ENCODE assay signal across 21 cellular contexts in the genomic region with DNA sequence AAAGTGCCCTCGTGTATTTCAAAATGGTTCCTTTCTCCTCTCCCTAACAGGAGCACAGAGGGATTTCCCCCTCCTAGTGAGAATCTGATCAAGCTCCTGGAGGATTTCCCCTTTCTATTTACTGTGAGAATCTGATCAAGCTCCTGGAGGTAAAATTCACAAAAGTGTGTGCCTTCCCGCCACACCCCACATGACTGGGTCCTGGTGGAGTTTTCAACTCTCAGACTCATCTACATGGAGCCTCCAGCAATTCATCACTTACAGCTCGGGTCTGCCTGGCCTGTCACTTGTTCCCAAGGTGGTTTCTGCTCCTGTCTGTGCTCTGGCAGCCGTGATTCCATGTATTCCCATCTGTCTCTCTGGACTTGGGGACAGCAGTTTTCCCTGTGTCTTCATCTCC.
"Had no signal": no experiment of that assay in that cellular context is flagged by ENCODE, and none has a peak within 500 bp of the region (broad histone marks: within the 10 kb centered on the region; RNA-seq: fewer than 3 reads in every experiment).

No MANE protein-coding gene starts in this region.

- H3K27ac ChIP-seq: cardiac muscle cell, VCaP had no signal

- H3K27me3 ChIP-seq: cardiac muscle cell, MG63 had no signal

- H3K4me2 ChIP-seq: SK-N-SH had no signal

- H3K36me3 ChIP-seq: cardiac muscle cell, MG63 had no signal

- H3K9ac ChIP-seq: SK-N-SH had no signal

- ATAC-seq: activated CD4-positive, alpha-beta T cell treated with anti-CD3 and anti-CD28 coated beads for 36 hours; activated T-helper 17 cell treated with anti-CD3 and anti-CD28 coated beads, Interleukin-2, amount 50 U/mL, for 72 hours; Right ventricle myocardium inferior had no signal

- DNase-seq: activated CD4-positive, alpha-beta memory T cell treated with anti-CD3 and anti-CD28 coated beads, Interleukin-2, amount 10 ng/mL, durations not matched to agents 7 days and 5 days; activated CD4-positive, alpha-beta T cell treated with anti-CD3 and anti-CD28 coated beads for 36 hours; activated CD4-positive, alpha-beta T cell treated with anti-CD3 and anti-CD28 coated beads, Interleukin-2, amount 50 U/mL, for 1 hour; activated gamma-delta T cell; activated naive CD4-positive, alpha-beta T cell treated with anti-CD3 and anti-CD28 coated beads for 36 hours; activated T-cell treated with anti-CD3 and anti-CD28 coated beads for 4 hours; activated T-cell treated with anti-CD3 and anti-CD28 coated beads, Interleukin-2, amount 50 U/mL, for 48 hours; amygdala; KG1; MG63; NCI-H1105; NCI-H1436; NCI-H1930; NCI-H524; RPMI8226; SK-N-SH; T-helper 1 cell had no signal

- H3K4me3 ChIP-seq: cardiac muscle cell, MG63 had no signal

- H3K9me3 ChIP-seq: MG63, SK-N-SH had no signal
